ENCODE assay signal across 1 cellular context in the genomic region with DNA sequence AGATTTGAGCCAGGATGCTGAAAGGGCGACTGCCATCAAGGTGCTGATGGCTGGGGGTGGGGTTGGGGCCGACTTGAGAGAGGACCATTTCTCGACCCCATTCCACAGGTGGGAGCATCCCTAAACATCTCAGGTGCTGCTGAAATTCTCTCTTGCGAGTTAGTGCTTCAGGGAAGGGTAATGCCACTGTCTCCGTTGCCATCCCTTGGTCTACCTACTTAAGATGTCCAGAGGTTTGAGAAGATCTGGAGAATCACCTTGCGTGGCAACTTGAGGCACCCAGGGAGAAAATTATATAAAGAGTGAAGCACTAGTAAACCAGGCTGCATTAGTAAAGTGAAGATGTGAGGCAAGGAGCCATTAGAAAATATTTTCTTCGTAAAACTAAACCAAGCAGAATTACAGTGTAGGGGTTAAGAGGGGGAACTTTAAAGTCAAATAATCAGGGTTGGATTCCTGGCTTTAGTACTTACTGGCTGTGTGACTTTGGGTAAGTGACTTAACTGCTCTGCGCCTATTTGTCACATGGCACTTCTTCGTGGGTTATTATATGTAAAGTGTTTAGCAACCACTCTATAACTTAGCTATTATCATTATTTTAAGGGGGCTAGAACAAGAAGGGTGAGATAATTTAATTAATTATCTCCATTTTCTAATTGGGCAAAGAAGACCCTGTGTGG.
TF ChIP-seq lines count a peak whose summit lies in the region.

No MANE protein-coding gene starts in this region.

TF ChIP-seq in WTC11, 78 proteins besides CTCF, POLR2A, EP300 and RAD21 (continued from another document):
- TF ChIP-seq, protein P1, sequence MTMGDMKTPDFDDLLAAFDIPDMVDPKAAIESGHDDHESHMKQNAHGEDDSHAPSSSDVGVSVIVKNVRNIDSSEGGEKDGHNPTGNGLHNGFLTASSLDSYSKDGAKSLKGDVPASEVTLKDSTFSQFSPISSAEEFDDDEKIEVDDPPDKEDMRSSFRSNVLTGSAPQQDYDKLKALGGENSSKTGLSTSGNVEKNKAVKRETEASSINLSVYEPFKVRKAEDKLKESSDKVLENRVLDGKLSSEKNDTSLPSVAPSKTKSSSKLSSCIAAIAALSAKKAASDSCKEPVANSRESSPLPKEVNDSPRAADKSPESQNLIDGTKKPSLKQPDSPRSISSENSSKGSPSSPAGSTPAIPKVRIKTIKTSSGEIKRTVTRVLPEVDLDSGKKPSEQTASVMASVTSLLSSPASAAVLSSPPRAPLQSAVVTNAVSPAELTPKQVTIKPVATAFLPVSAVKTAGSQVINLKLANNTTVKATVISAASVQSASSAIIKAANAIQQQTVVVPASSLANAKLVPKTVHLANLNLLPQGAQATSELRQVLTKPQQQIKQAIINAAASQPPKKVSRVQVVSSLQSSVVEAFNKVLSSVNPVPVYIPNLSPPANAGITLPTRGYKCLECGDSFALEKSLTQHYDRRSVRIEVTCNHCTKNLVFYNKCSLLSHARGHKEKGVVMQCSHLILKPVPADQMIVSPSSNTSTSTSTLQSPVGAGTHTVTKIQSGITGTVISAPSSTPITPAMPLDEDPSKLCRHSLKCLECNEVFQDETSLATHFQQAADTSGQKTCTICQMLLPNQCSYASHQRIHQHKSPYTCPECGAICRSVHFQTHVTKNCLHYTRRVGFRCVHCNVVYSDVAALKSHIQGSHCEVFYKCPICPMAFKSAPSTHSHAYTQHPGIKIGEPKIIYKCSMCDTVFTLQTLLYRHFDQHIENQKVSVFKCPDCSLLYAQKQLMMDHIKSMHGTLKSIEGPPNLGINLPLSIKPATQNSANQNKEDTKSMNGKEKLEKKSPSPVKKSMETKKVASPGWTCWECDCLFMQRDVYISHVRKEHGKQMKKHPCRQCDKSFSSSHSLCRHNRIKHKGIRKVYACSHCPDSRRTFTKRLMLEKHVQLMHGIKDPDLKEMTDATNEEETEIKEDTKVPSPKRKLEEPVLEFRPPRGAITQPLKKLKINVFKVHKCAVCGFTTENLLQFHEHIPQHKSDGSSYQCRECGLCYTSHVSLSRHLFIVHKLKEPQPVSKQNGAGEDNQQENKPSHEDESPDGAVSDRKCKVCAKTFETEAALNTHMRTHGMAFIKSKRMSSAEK (CRISPR knock-in tag; IDR thresholded peaks at IDR 0.05; ENCODE audit: borderline replicate concordance): no peak
- TF ChIP-seq, protein P2, sequence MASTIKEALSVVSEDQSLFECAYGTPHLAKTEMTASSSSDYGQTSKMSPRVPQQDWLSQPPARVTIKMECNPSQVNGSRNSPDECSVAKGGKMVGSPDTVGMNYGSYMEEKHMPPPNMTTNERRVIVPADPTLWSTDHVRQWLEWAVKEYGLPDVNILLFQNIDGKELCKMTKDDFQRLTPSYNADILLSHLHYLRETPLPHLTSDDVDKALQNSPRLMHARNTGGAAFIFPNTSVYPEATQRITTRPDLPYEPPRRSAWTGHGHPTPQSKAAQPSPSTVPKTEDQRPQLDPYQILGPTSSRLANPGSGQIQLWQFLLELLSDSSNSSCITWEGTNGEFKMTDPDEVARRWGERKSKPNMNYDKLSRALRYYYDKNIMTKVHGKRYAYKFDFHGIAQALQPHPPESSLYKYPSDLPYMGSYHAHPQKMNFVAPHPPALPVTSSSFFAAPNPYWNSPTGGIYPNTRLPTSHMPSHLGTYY (CRISPR knock-in tag; IDR thresholded peaks at IDR 0.05): no peak
- TF ChIP-seq HMGA2 (CRISPR knock-in tag; IDR thresholded peaks at IDR 0.05): no peak
- TF ChIP-seq NR3C1 (CRISPR knock-in tag; conservative IDR thresholded peaks at IDR 0.05; ENCODE audit: low read depth): no peak
- TF ChIP-seq GRHL2 (CRISPR knock-in tag; IDR thresholded peaks at IDR 0.05; ENCODE audit: insufficient replicate concordance, severe bottlenecking): no peak
